ENCODE assay signal across 8 cellular contexts in the genomic region with DNA sequence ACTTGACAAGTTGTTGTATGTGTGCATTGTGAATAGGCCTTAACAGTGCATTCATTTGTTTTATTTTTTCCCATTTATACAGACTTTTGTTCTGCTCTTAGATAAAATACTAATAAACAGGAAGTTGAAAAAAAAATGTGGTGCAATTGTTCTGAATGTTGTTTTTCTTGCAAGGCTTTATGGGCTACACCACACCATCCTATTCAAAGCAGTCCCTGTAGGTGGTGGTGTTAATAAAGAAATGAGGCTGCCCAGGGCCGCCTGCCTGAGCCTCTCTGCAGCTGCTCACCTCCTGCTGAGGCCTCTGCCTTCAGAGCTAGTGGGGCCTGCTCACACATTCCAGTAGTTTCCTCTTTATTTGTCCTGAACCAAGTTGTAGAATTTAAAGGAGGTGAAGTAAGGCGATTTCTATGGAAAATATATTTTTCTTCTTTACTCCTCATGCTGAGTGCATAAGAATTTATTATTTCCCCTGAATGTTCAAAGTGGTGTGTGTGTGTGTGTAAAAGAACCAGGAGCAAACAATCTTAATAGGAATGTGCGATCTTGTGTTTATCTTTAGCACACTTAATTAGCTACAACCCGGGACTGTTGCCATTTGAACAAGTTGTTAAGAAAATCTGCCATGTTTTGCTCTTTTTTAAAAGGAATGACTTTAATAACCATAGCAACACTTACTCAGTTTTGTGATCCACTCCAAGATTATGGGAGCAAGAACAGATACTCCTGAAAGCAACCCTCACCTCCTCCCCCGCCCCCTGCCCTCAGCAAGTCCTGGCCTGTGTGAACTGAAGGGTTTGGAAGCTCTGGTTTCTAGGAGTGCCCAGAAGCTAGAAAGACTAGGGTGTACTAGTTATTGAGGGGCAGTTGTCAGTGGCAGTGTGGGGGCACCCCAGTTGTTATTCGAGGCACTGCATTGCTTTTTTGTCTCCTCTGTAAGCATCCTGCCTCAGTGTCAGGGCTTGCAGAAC.
DNase-seq lines count a peak whose midpoint lies in the region; ATAC-seq and TF ChIP-seq lines count a peak whose summit lies in the region.
"Not testable (repeated sequence)": the region's sequence is repeated elsewhere in the genome, so short reads cannot be mapped to it uniquely, and the experiment has no call there.

No MANE protein-coding gene starts in this region.

- peak; percentile 28 for DNase-seq in ACHN
- peak; percentile 30 for DNase-seq in GM23248
- DNase-seq in SJCRH30 = peak; percentile 38 to 60
- peak; percentile 40 for DNase-seq in MCF 10A (ENCODE audit: unreplicated experiment)
- DNase-seq in heart right ventricle; omental fat pad (ENCODE audit: low spot score): not testable (repeated sequence)

- peak overlapping the region; percentile 37; the same call in 1 of the 2 replicates for H3K27ac ChIP-seq in GM23248
- not testable (repeated sequence) for H3K27ac ChIP-seq in SJCRH30
- peak overlapping the region in 2 of 10 donors; percentile 35 to 47 for H3K27ac ChIP-seq in heart right ventricle

- H3K4me1 Mint-ChIP-seq in MCF 10A (ENCODE audit: insufficient read depth, unreplicated experiment) = not testable (repeated sequence)

- H3K27me3 Mint-ChIP-seq in MCF 10A (ENCODE audit: insufficient read depth, unreplicated experiment) = not testable (repeated sequence)

- not testable (repeated sequence) for H3K36me3 Mint-ChIP-seq in MCF 10A (ENCODE audit: insufficient read depth, unreplicated experiment)

- H4K20me1 ChIP-seq in GM23248 (ENCODE audit: insufficient read depth) = not testable (repeated sequence)

- in situ Hi-C loops in ACHN (cut with HindIII; ENCODE audit: low pct_ligation_motif_present, low pct_unique_long_range_greater_than_20kb, low sequenced_read_pairs); GM23248 (cut with MboI): not testable (repeated sequence)

- H3K4me3 Mint-ChIP-seq in MCF 10A (ENCODE audit: unreplicated experiment) = not testable (repeated sequence)

- H3K36me3 ChIP-seq in GM23248 (ENCODE audit: low read depth); SJCRH30; heart right ventricle: not testable (repeated sequence)

- not testable (repeated sequence) for H3K9me2 ChIP-seq in GM23248 (ENCODE audit: insufficient read depth)

- POLR2A ChIA-PET in MCF 10A (lab: Yijun Ruan, JAX) = not testable (repeated sequence)

- TF ChIP-seq CTCF in MCF 10A (IDR thresholded peaks at IDR 0.05; ENCODE audit: unreplicated experiment) = peak; percentile 28
- TF ChIP-seq CTCF in heart right ventricle (IDR thresholded peaks at IDR 0.05) = peak in 8 of 9 donors; percentile 11 to 56 (median 42)
- TF ChIP-seq CTCF in omental fat pad (IDR thresholded peaks at IDR 0.05) = not testable (repeated sequence)

- peaks cover 21% of the 10 kb centered on the region for H3F3A ChIP-seq in GM23248 (ENCODE audit: insufficient read depth)

- H3K27ac Mint-ChIP-seq in MCF 10A (ENCODE audit: low read depth, unreplicated experiment) = not testable (repeated sequence)

- H3K79me2 ChIP-seq in GM23248 (ENCODE audit: insufficient read depth) = peaks cover 75% of the 10 kb centered on the region

- not testable (repeated sequence) for H3K9me3 ChIP-seq in GM23248 (ENCODE audit: low read depth); SJCRH30 (replicated peaks); heart right ventricle

- H3K4me3 ChIP-seq in GM23248, SJCRH30, heart right ventricle: not testable (repeated sequence)

- BruUV-seq in MCF 10A (replicated peaks; lab: Mats Ljungman, UMichigan) = TSS peak; percentile 14

- not testable (repeated sequence) for H3K4me2 ChIP-seq in GM23248 (ENCODE audit: unreplicated experiment)

- not testable (repeated sequence) for H3K27me3 ChIP-seq in GM23248 (replicated peaks; ENCODE audit: insufficient read depth); SJCRH30; heart right ventricle

- CTCF ChIA-PET in MCF 10A (lab: Yijun Ruan, JAX) = not testable (repeated sequence)

- intact Hi-C loops in MCF 10A (cut with micrococcal nuclease); heart right ventricle (cut with DNase I): not testable (repeated sequence)

- 22 to 33% methylated on average over 3 of the region's 6 CpGs for WGBS in GM23248 (ENCODE audit: low coverage in 1 of 2, low lambda C conversion rate in 2 of 2, missing lambda C conversion rate in 2 of 2), 2 experiments
- 20 to 26% methylated on average over 1 to 2 of the region's 6 CpGs for WGBS in heart right ventricle, 2 donors

- peak; percentile 83 for ATAC-seq in GM18520 (IDR thresholded peaks at IDR 0.05; ENCODE audit: unreplicated experiment)
- peak; percentile 87 for ATAC-seq in HG03354 (IDR thresholded peaks at IDR 0.05; ENCODE audit: poor library complexity, severe bottlenecking, unreplicated experiment)
- peak; percentile 93 to 96 (median 95) for ATAC-seq in heart right ventricle
- ATAC-seq in omental fat pad (ENCODE audit: low FRiP score) = peak; percentile 88

- not testable (repeated sequence) for H2AFZ ChIP-seq in GM23248

- not testable (repeated sequence) for H3K9ac ChIP-seq in GM23248

- H3K4me1 ChIP-seq in GM23248 (ENCODE audit: insufficient read depth) (peaks cover 17% of the 10 kb centered on the region), heart right ventricle (peaks cover 0 to 31% (median 15%) of the 10 kb centered on the region in 9 donors)
- not testable (repeated sequence) for H3K4me1 ChIP-seq in SJCRH30

- H3K9me3 Mint-ChIP-seq in MCF 10A (ENCODE audit: unreplicated experiment) = not testable (repeated sequence)
